In genomic region chr6:23736577-23736976, GRCh38 we compare ENCODE assay signal across 34 cellular contexts.
"Had no signal": no experiment of that assay in that cellular context is flagged by ENCODE, and none has a peak within 500 bp of the region (broad histone marks: within the 10 kb centered on the region; RNA-seq: fewer than 3 reads in every experiment).

No MANE protein-coding gene starts in this region.

- H3K27ac ChIP-seq: KMS-11 had no signal

- H3K9me3 ChIP-seq: MG63 had no signal

- H3K27me3 ChIP-seq: MG63 had no signal

- H3K4me3 ChIP-seq: MG63 had no signal

- DNase-seq: Karpas-422, Kasumi-1, KG1, MG63, MM.1S, MV-4-11, NCI-H1048, NCI-H1092, NCI-H1092 treated with DMSO at 0.1 percent for 48 hours, NCI-H1105, NCI-H1105 treated with DMSO at 0.1 percent for 48 hours, NCI-H1417, NCI-H1417 treated with DMSO at 0.1 percent for 48 hours, NCI-H1436, NCI-H1436 treated with DMSO at 0.1 percent for 48 hours, NCI-H146, NCI-H1694, NCI-H1694 treated with DMSO at 0.1 percent for 48 hours, NCI-H187, NCI-H187 treated with DMSO at 0.1 percent for 48 hours, NCI-H1930, NCI-H2029, NCI-H2029 treated with DMSO at 0.1 percent for 48 hours, NCI-H2081, NCI-H2081 treated with DMSO at 0.1 percent for 48 hours, NCI-H2107, NCI-H2171, NCI-H2171 treated with DMSO at 0.1 percent for 48 hours, NCI-H2227 treated with DMSO at 0.1 percent for 48 hours, NCI-H226, NCI-H345, NCI-H446, NCI-H446 treated with DMSO at 0.1 percent for 48 hours had no signal

- H3K36me3 ChIP-seq: MG63 had no signal
